28 cellular contexts compared by ENCODE assay signal in the genomic region with DNA sequence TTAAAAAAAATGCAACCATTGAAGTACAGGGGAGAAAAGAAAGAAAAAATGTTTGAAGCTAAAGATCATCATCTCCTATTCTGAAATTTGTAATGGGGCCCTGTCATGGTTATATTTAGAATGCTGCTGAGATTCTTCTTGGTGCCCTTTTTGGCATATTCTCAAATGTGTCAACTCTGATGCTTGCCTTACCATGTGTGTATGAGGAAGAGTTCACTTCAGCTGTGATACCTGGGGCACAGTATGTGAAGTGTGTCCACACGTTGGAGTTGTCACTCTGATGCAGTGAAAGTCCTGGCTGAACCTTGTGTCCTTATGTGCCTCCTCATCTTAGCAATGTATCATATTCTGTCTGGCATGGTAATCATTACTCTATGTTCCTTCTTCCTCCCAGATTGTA.
"Had no signal": no experiment of that assay in that cellular context is flagged by ENCODE, and none has a peak within 500 bp of the region (broad histone marks: within the 10 kb centered on the region; RNA-seq: fewer than 3 reads in every experiment).

No MANE protein-coding gene starts in this region.

- ATAC-seq: activated CD4-positive, alpha-beta T cell treated with anti-CD3 and anti-CD28 coated beads for 36 hours; activated CD8-positive, alpha-beta memory T cell treated with anti-CD3 and anti-CD28 coated beads, Interleukin-2, amount 10 ng/mL, durations not matched to agents 7 days and 5 days; activated CD8-positive, alpha-beta T cell treated with anti-CD3 and anti-CD28 coated beads, Interleukin-2, amount 10 ng/mL, durations not matched to agents 7 days and 5 days; activated naive CD8-positive, alpha-beta T cell treated with anti-CD3 and anti-CD28 coated beads, Interleukin-2, amount 50 U/mL, for 24 hours; body of pancreas; esophagus mucosa had no signal

- H3K4me3 ChIP-seq: adrenal gland, body of pancreas, colonic mucosa had no signal

- H3K4me1 ChIP-seq: adrenal gland, body of pancreas, colonic mucosa had no signal

- DNase-seq: activated CD4-positive, alpha-beta memory T cell treated with anti-CD3 and anti-CD28 coated beads for 36 hours; activated CD4-positive, alpha-beta T cell treated with anti-CD3 and anti-CD28 coated beads for 36 hours; activated CD4-positive, alpha-beta T cell treated with anti-CD3 and anti-CD28 coated beads, Interleukin-2, amount 10 ng/mL, durations not matched to agents 24 days and 14 days; activated CD4-positive, CD25-positive, alpha-beta regulatory T cell; activated CD4-positive, CD25-positive, alpha-beta regulatory T cell treated with anti-CD3 and anti-CD28 coated beads, Interleukin-2, amount 50 U/mL, for 72 hours; activated CD8-positive, alpha-beta memory T cell treated with anti-CD3 and anti-CD28 coated beads, Interleukin-2, amount 10 ng/mL, durations not matched to agents 7 days and 5 days; activated CD8-positive, alpha-beta memory T cell treated with anti-CD3 and anti-CD28 coated beads, Interleukin-2, amount 50 U/mL, for 4 hours; activated CD8-positive, alpha-beta T cell treated with anti-CD3 and anti-CD28 coated beads, Interleukin-2, amount 10 ng/mL, durations not matched to agents 7 days and 5 days; activated effector memory CD4-positive, alpha-beta T cell treated with anti-CD3 and anti-CD28 coated beads, Interleukin-2, amount 50 U/mL, for 16 hours; activated naive CD4-positive, alpha-beta T cell treated with anti-CD3 and anti-CD28 coated beads for 36 hours; activated naive CD8-positive, alpha-beta T cell treated with anti-CD3 and anti-CD28 coated beads for 36 hours; activated naive CD8-positive, alpha-beta T cell treated with anti-CD3 and anti-CD28 coated beads, Interleukin-2, amount 50 U/mL, for 24 hours; activated T-cell treated with anti-CD3 and anti-CD28 coated beads, Interleukin-2, amount 50 U/mL, for 1 hour; activated T-cell treated with anti-CD3 and anti-CD28 coated beads, Interleukin-2, amount 50 U/mL, for 48 hours; adrenal gland; amygdala; aorta; body of pancreas; central memory CD4-positive, alpha-beta T cell; cerebellar nuclear complex; colonic mucosa; effector CD8-positive, alpha-beta T cell; foreskin fibroblast; T-helper 2 cell had no signal

- FAIRE-seq: endometrium, endothelial cell of umbilical vein, frontal cortex had no signal

- H3K36me3 ChIP-seq: adrenal gland, colonic mucosa had no signal

- H3K9me3 ChIP-seq: adrenal gland, body of pancreas, colonic mucosa had no signal

- H3K27me3 ChIP-seq: adrenal gland, body of pancreas, colonic mucosa had no signal

- H3K27ac ChIP-seq: adrenal gland, body of pancreas, colonic mucosa had no signal
